In the genomic region with DNA sequence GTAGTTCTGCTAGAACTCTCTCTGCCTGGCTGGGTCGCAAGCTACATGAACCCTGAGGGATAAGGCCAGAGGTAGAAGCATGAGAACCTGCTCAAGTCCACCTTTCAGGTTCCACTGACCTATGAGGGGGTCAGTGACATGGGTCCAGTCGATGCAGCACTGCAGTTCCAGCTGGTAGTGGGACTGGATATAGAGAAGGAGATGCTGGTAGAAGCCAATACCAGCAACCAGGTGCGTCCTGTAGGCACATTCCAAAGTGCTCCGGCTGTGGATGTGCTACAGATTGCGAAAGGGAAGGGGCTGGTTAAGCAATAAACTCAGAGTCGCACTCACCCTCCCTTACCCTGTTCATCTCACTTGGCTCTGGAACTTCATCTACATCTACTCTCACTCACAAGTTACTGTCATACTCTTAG, we compare ENCODE assay signal across 14 cellular contexts. TPM values are rescaled to one million over a fixed set of nuclear protein-coding genes. Genes with fewer than 3 reads are reported as not detected.
DNase-seq lines count a peak whose midpoint lies in the region; ATAC-seq and TF ChIP-seq lines count a peak whose summit lies in the region.
"Had no signal": no experiment of that assay in that cellular context is flagged by ENCODE, and none has a peak within 500 bp of the region (broad histone marks: within the 10 kb centered on the region; RNA-seq: fewer than 3 reads in every experiment).

No MANE protein-coding gene starts in this region.

- H2BK5ac ChIP-seq in IMR-90 (ENCODE audit: low read depth, low read length, poor library complexity, severe bottlenecking), result no peak overlapping the region

- H2BK120ac ChIP-seq in IMR-90 (ENCODE audit: low read depth, low read length), result no peak overlapping the region

- no peak overlapping the region for H3K4me3 ChIP-seq in IMR-90 (ENCODE audit: insufficient read depth, low read depth, low read length)
- H3K4me3 ChIP-seq in gastroesophageal sphincter, result no peak overlapping the region
- H3K4me3 ChIP-seq in subcutaneous abdominal adipose tissue (ENCODE audit: low read depth in 1 of 5, low read length in 5 of 5), result no peak overlapping the region

- H4K20me1 ChIP-seq in IMR-90 (ENCODE audit: insufficient read depth, low read length), result peaks cover 32% of the 10 kb centered on the region

- peaks cover 11% of the 10 kb centered on the region for H3K4me1 ChIP-seq in IMR-90 (ENCODE audit: control insufficient read depth, insufficient read depth, low read length)
- H3K4me1 ChIP-seq in gastroesophageal sphincter, result peaks cover 4 to 30% (median 10%) of the 10 kb centered on the region in 3 donors
- H3K4me1 ChIP-seq in subcutaneous abdominal adipose tissue (ENCODE audit: control insufficient read depth in 5 of 5, insufficient read depth in 5 of 5, low read length in 5 of 5), result peaks cover 4 to 32% (median 28%) of the 10 kb centered on the region in 5 donors

- 80% methylated on average over 2 of the region's 6 CpGs; no CpG with 5 or more reads in 1 of the 2 experiments for WGBS in IMR-90 (ENCODE audit: extremely low coverage in 2 of 2, insufficient read length in 1 of 2), 2 experiments
- WGBS in gastroesophageal sphincter (ENCODE audit: low coverage in 1 of 2), 2 donors, result 70 to 81% methylated on average over 4 to 6 of the region's 6 CpGs

- no peak for TF ChIP-seq CTCF in IMR-90 (conservative IDR thresholded peaks at IDR 0.05; ENCODE audit: low read depth, low read length)
- no peak for TF ChIP-seq CTCF in gastroesophageal sphincter (IDR thresholded peaks at IDR 0.05)

- POLR2A ChIA-PET in IMR-90 (lab: Charles Lee; ENCODE audit: unreplicated experiment), result no interaction called here

- BruUV-seq in IMR-90 (replicated peaks; lab: Mats Ljungman, UMichigan), result no TSS peak

- ATAC-seq in IMR-90 (ENCODE audit: low read depth) (no peak; the same call in 1 of the 2 replicates), gastroesophageal sphincter (peak; percentile 52)

- TF ChIP-seq POLR2A in IMR-90 (IDR thresholded peaks at IDR 0.05; ENCODE audit: low read depth, low read length) (no peak), gastroesophageal sphincter (IDR thresholded peaks at IDR 0.05) (no peak)

- CTCF ChIA-PET in IMR-90 (lab: Yijun Ruan, JAX), result no interaction called here

- peaks cover 7% of the 10 kb centered on the region for H3K9me1 ChIP-seq in IMR-90 (ENCODE audit: insufficient read depth, low read length)

- H3K36me3 ChIP-seq in IMR-90 (ENCODE audit: control insufficient read depth, insufficient read depth, low read length) (peaks cover 44% of the 10 kb centered on the region), gastroesophageal sphincter (peaks cover 0 to 80% of the 10 kb centered on the region in 2 donors), subcutaneous abdominal adipose tissue (ENCODE audit: control insufficient read depth in 5 of 5, insufficient read depth in 5 of 5, low read length in 5 of 5) (peaks cover 10 to 75% (median 63%) of the 10 kb centered on the region in 5 donors)

- H2AFZ ChIP-seq in IMR-90 (replicated peaks; ENCODE audit: low read length, poor library complexity), result no peak overlapping the region

- H3K14ac ChIP-seq in IMR-90 (replicated peaks; ENCODE audit: low read depth, low read length), result no peak overlapping the region

- no peak for TF ChIP-seq RAD21 in IMR-90 (IDR thresholded peaks at IDR 0.05; ENCODE audit: low read length)

- H3K27ac ChIP-seq in IMR-90 (ENCODE audit: insufficient read depth, low read length), result peak overlapping the region; percentile 36; the same call in 1 of the 2 replicates
- H3K27ac ChIP-seq in gastroesophageal sphincter, result no peak overlapping the region
- H3K27ac ChIP-seq in subcutaneous abdominal adipose tissue (ENCODE audit: low read depth, low read length), result peak overlapping the region; percentile 39

- intact Hi-C loops in IMR-90 (cut with micrococcal nuclease), result no loop called here

- H3K9ac ChIP-seq in IMR-90 (ENCODE audit: low read depth, low read length), result no peak overlapping the region
- no peak overlapping the region for H3K9ac ChIP-seq in subcutaneous abdominal adipose tissue (ENCODE audit: low read length in 5 of 5)

- H2BK20ac ChIP-seq in IMR-90 (ENCODE audit: low read depth, low read length), result no peak overlapping the region

- H4K91ac ChIP-seq in IMR-90 (ENCODE audit: insufficient read depth, low read depth, low read length), result no peak overlapping the region

- no peak overlapping the region for H4K8ac ChIP-seq in IMR-90 (ENCODE audit: low read depth in 2 of 2, low read length in 2 of 2)

- dilution Hi-C loops in IMR-90 (cut with HindIII; ENCODE audit: low sequenced_read_pairs, unreplicated experiment), result no loop called here

- H3K27me3 ChIP-seq in IMR-90 (ENCODE audit: control insufficient read depth, insufficient read depth, low read length), result no peaks in the 10 kb centered on the region
- no peaks in the 10 kb centered on the region for H3K27me3 ChIP-seq in gastroesophageal sphincter
- no peaks in the 10 kb centered on the region for H3K27me3 ChIP-seq in subcutaneous abdominal adipose tissue (ENCODE audit: control insufficient read depth in 5 of 5, insufficient read depth in 4 of 5, low read length in 5 of 5)

- no peak overlapping the region for H3K18ac ChIP-seq in IMR-90 (ENCODE audit: low read depth, low read length)

- H2BK15ac ChIP-seq in IMR-90 (ENCODE audit: low read depth, low read length), result no peak overlapping the region

- H3K9me3 ChIP-seq in IMR-90 (ENCODE audit: control insufficient read depth, insufficient read depth, low read length), result no peaks in the 10 kb centered on the region
- H3K9me3 ChIP-seq in gastroesophageal sphincter, result no peaks in the 10 kb centered on the region
- H3K9me3 ChIP-seq in subcutaneous abdominal adipose tissue (ENCODE audit: control insufficient read depth in 5 of 5, low read length in 5 of 5), result no peaks in the 10 kb centered on the region

- H3K79me1 ChIP-seq in IMR-90 (ENCODE audit: low read depth in 1 of 2, low read length in 2 of 2), result peaks cover 32 to 61% of the 10 kb centered on the region in 2 experiments

- in situ Hi-C loops in IMR-90 (cut with MboI; ENCODE audit: low sequenced_read_pairs), result no loop called here

- no peak for DNase-seq in IMR-90
- peak; percentile 81 for DNase-seq in SKM-1 treated with dmso at 0.1 percent for 144 hours (lab: John Stamatoyannopoulos, UW; ENCODE audit: unreplicated experiment)
- no peak for DNase-seq in EL
- no peak for DNase-seq in activated CD4-positive, alpha-beta T cell treated with anti-CD3 and anti-CD28 coated beads, Interleukin-2, amount 50 U/mL, for 4 hours
- DNase-seq in activated CD8-positive, alpha-beta memory T cell treated with anti-CD3 and anti-CD28 coated beads for 24 hours, result no peak
- DNase-seq: activated B cell treated with CpG ODN at 0.5 μM for 24 hours; activated CD8-positive, alpha-beta memory T cell treated with anti-CD3 and anti-CD28 coated beads, Interleukin-2, amount 50 U/mL, for 4 hours; activated naive CD8-positive, alpha-beta T cell treated with anti-CD3 and anti-CD28 coated beads for 36 hours; CD8-positive, alpha-beta memory T cell; central memory CD4-positive, alpha-beta T cell; GDM1 had no signal

- H3K56ac ChIP-seq in IMR-90 (ENCODE audit: extremely low read depth, insufficient read depth, low read length), result no peak overlapping the region

- H3K23ac ChIP-seq in IMR-90 (ENCODE audit: low read depth, low read length), result no peak overlapping the region

- H4K5ac ChIP-seq in IMR-90 (ENCODE audit: low read depth, low read length), result no peak overlapping the region

- H2AK5ac ChIP-seq in IMR-90 (ENCODE audit: low read depth, low read length), result no peak overlapping the region

- H2AK9ac ChIP-seq in IMR-90 (replicated peaks; ENCODE audit: low read depth, low read length, poor library complexity), result no peak overlapping the region

- TF ChIP-seq EP300 in gastroesophageal sphincter (IDR thresholded peaks at IDR 0.05), result no peak

- no peak overlapping the region for H3K4ac ChIP-seq in IMR-90 (ENCODE audit: low read depth, low read length)

- no peak overlapping the region for H3K4me2 ChIP-seq in IMR-90 (ENCODE audit: low read depth, low read length)

TF ChIP-seq in IMR-90, 13 proteins besides CTCF, POLR2A, EP300 and RAD21 (continues in another document):
- TF ChIP-seq CEBPB (IDR thresholded peaks at IDR 0.05; ENCODE audit: low read depth, low read length) (peak; percentile 89), RCOR1 (IDR thresholded peaks at IDR 0.05; ENCODE audit: insufficient replicate concordance, low read length) (no peak), SMC3 (IDR thresholded peaks at IDR 0.05; ENCODE audit: low read depth, low read length) (no peak)

RNA-seq across cellular contexts. Expression of gene SMG5, which starts 5.7 kb away (rescaled TPM):
- total RNA-seq in IMR-90 (2012; rRNA removed) (33.9 and 37.3 TPM in 2 replicates), gastroesophageal sphincter (100 to 1,000 TPM in 1 of 4 donors, 10 to 100 TPM in 3; 60.2 to 106 (median 69.1) TPM)
- polyA plus RNA-seq in IMR-90 (2012; rRNA removed), result 33.3 and 34.7 TPM in 2 replicates
- 22.0 and 23.5 TPM in 2 replicates for polyA plus RNA-seq in IMR-90 (2012; cell fraction: cytosol; rRNA removed)
- polyA plus RNA-seq in IMR-90 (2012; cell fraction: nucleus; rRNA removed; ENCODE audit: low replicate concordance), result 75.0 and 118 TPM in 2 replicates

RNA-seq across cellular contexts. Expression of gene TMEM79, which starts 7.2 kb away (rescaled TPM):
- total RNA-seq in IMR-90 (2012; rRNA removed) (0.28 and 0.54 TPM in 2 replicates), gastroesophageal sphincter (1 to 10 TPM; 1.6 to 4.7 (median 3.2) TPM)
- polyA plus RNA-seq in IMR-90 (2012; rRNA removed), result 2.3 and 3.3 TPM in 2 replicates
- 2.8 and 4.2 TPM in 2 replicates for polyA plus RNA-seq in IMR-90 (2012; cell fraction: cytosol; rRNA removed)
- polyA plus RNA-seq in IMR-90 (2012; cell fraction: nucleus; rRNA removed; ENCODE audit: low replicate concordance), result 5.5 and 15.6 TPM in 2 replicates

RNA-seq across cellular contexts. Expression of gene GLMP, which starts 18.5 kb away (rescaled TPM):
- total RNA-seq in IMR-90 (2012; rRNA removed) (18.3 and 32.6 TPM in 2 replicates), gastroesophageal sphincter (10 to 100 TPM; 31.9 to 53.0 (median 38.6) TPM)
- 43.1 and 45.8 TPM in 2 replicates for polyA plus RNA-seq in IMR-90 (2012; rRNA removed)
- 26.0 and 46.2 TPM in 2 replicates for polyA plus RNA-seq in IMR-90 (2012; cell fraction: cytosol; rRNA removed)
- 21.8 and 26.8 TPM in 2 replicates for polyA plus RNA-seq in IMR-90 (2012; cell fraction: nucleus; rRNA removed; ENCODE audit: low replicate concordance)

RNA-seq across cellular contexts. Expression of gene VHLL, which starts 22.1 kb away (rescaled TPM):
- total RNA-seq in IMR-90 (2012; rRNA removed) (0.28 TPM in 1 of 2 replicates, not detected in the other), gastroesophageal sphincter (not detected)
- polyA plus RNA-seq in IMR-90 (2012; rRNA removed), result not detected in 2 replicates
- polyA plus RNA-seq in IMR-90 (2012; cell fraction: cytosol; rRNA removed), result not detected in 2 replicates
- 0.21 TPM in 2 replicates for polyA plus RNA-seq in IMR-90 (2012; cell fraction: nucleus; rRNA removed; ENCODE audit: low replicate concordance)
- total RNA-seq: activated B cell treated with CpG ODN at 0.5 μM for 24 hours; activated naive CD8-positive, alpha-beta T cell treated with anti-CD3 and anti-CD28 coated beads for 36 hours; kidney epithelial cell had no signal
- polyA plus RNA-seq: CD8-positive, alpha-beta memory T cell had no signal

RNA-seq across cellular contexts. Expression of gene PAQR6, which starts 29.1 kb away (rescaled TPM):
- total RNA-seq in IMR-90 (2012; rRNA removed) (under 0.01 TPM in 1 of 2 replicates, not detected in the other), gastroesophageal sphincter (1 to 10 TPM; 1.2 to 3.4 (median 1.6) TPM)
- 0.57 and 0.67 TPM in 2 replicates for polyA plus RNA-seq in IMR-90 (2012; rRNA removed)
- 0.19 and 0.32 TPM in 2 replicates for polyA plus RNA-seq in IMR-90 (2012; cell fraction: cytosol; rRNA removed)
- polyA plus RNA-seq in IMR-90 (2012; cell fraction: nucleus; rRNA removed; ENCODE audit: low replicate concordance), result 6.4 and 13.6 TPM in 2 replicates

Comparison
In these comparisons a context has a peak if more than half of its experiments do, and no peak if none do; other contexts are left out.
1. H3K27ac ChIP-seq: peak in IMR-90 (single experiment) and subcutaneous abdominal adipose tissue (single experiment); none in gastroesophageal sphincter (0 of 4).